Comparison of ENCODE assay signal across 8 cellular contexts in genomic region chr19:10960314-10961072, GRCh38. TPM values are rescaled to one million over a fixed set of nuclear protein-coding genes. Genes with fewer than 3 reads are reported as not detected.
A peak's percentile ranks its signal among the peaks of the same experiment; 100 is the strongest.
DNase-seq lines count a peak whose midpoint lies in the region; ATAC-seq and TF ChIP-seq lines count a peak whose summit lies in the region.

Gene SMARCA4 (plus strand): TSS chr19:10961030. CDS start chr19:10984152, 23,122 bp downstream.

- H3K36me3 ChIP-seq in BJ (ENCODE audit: control insufficient read depth, insufficient read depth, low read length), result no peaks in the 10 kb centered on the region

- ATAC-seq in GM19328 (IDR thresholded peaks at IDR 0.05; ENCODE audit: unreplicated experiment) (peak; percentile 79), HG03521 (IDR thresholded peaks at IDR 0.05; ENCODE audit: unreplicated experiment) (peak; percentile 83)

- H3K4me3 ChIP-seq in BJ (ENCODE audit: low read depth, low read length), result peak within 1 kb of the TSS; percentile 83

- no peak for TF ChIP-seq CTCF in BJ (IDR thresholded peaks at IDR 0.05; ENCODE audit: insufficient read depth, low read depth, low read length)

- DNase-seq in BJ (ENCODE audit: low read depth) (peak; percentile 77), NCI-H748 (lab: John Stamatoyannopoulos, UW; ENCODE audit: unreplicated experiment) (peak; percentile 94), cortex of kidney (lab: John Stamatoyannopoulos, UW) (peak; percentile 75), left kidney (ENCODE audit: low read depth, low spot score) (peak; percentile 99)
- DNase-seq in activated CD4-positive, alpha-beta T cell treated with anti-CD3 and anti-CD28 coated beads, Interleukin-2, amount 50 U/mL, for 1 hour, result peak; percentile 98
- DNase-seq in stimulated activated CD4-positive, alpha-beta T cell treated with anti-CD3 and anti-CD28 coated beads, Interleukin-1b, Interleukin-23, amount 100 ng/mL, for 48 hours, result peak; percentile 97

- CTCF ChIA-PET in BJ (lab: Yijun Ruan, JAX), result interaction anchor here (0.6 to 5.2 kb wide), 4 partner anchors 15 to 75 kb away, joined by 4 to 24 read pairs (median 4); no protein-coding TSS in a partner anchor

- POLR2A ChIA-PET in BJ (lab: Charles Lee), result interaction anchor here (0.6 kb wide), 1 partner anchor 24 kb away, joined by 10 read pairs; no protein-coding TSS in a partner anchor

- no peaks in the 10 kb centered on the region for H3K27me3 ChIP-seq in BJ (ENCODE audit: control insufficient read depth, insufficient read depth, low read length)

RNA-seq across cellular contexts. Expression of gene SMARCA4, which starts in this region (rescaled TPM):
- polyA plus RNA-seq in BJ (2011; rRNA removed), result 25.2 and 46.3 TPM in 2 replicates
- polyA minus RNA-seq in BJ (2011; rRNA and poly(A)+ RNA removed), result 90.3 and 113 TPM in 2 replicates

Comparison
In these comparisons a context has a peak if more than half of its experiments do, and no peak if none do; other contexts are left out.
1. Peak in every context shown above with its lines: DNase-seq, ATAC-seq and H3K4me3 ChIP-seq.